25 cellular contexts compared by ENCODE assay signal in genomic region chr15:51265037-51265555, GRCh38.
"Had no signal": no experiment of that assay in that cellular context is flagged by ENCODE, and none has a peak within 500 bp of the region (broad histone marks: within the 10 kb centered on the region; RNA-seq: fewer than 3 reads in every experiment).

No MANE protein-coding gene starts in this region.

- H3K27ac Mint-ChIP-seq: activated CD8-positive, alpha-beta T cell treated with anti-CD3 and anti-CD28 coated beads, Interleukin-2, amount 10 ng/mL, durations not matched to agents 7 days and 5 days; activated naive CD8-positive, alpha-beta T cell; T-helper 1 cell treated with Interleukin-12 subunit alpha and Interleukin-12 subunit beta and Interleukin-4 antibody, amounts not matched to agents 30 μg/mL and 1 μg/mL, for 36 hours; WTC11 had no signal

- H3K27me3 ChIP-seq: SJCRH30 had no signal

- H3K27ac ChIP-seq: brain microvascular endothelial cell, RWPE1, SJCRH30 had no signal

- H3K9ac ChIP-seq: SK-N-SH had no signal

- H3K4me1 ChIP-seq: SJCRH30 had no signal

- ATAC-seq: activated CD8-positive, alpha-beta T cell treated with anti-CD3 and anti-CD28 coated beads, Interleukin-2, amount 10 ng/mL, durations not matched to agents 7 days and 5 days; WTC11 had no signal

- H3K9me3 ChIP-seq: Peyer's patch, SJCRH30, SK-N-SH had no signal

- H3K4me3 Mint-ChIP-seq: activated CD8-positive, alpha-beta T cell treated with anti-CD3 and anti-CD28 coated beads, Interleukin-2, amount 10 ng/mL, durations not matched to agents 7 days and 5 days; activated naive CD8-positive, alpha-beta T cell; T-helper 1 cell treated with Interleukin-12 subunit alpha and Interleukin-12 subunit beta and Interleukin-4 antibody, amounts not matched to agents 30 μg/mL and 1 μg/mL, for 36 hours; WTC11 had no signal

- H3K4me2 ChIP-seq: SK-N-SH had no signal

- DNase-seq: activated CD4-positive, alpha-beta T cell treated with anti-CD3 and anti-CD28 coated beads for 48 hours; activated CD4-positive, alpha-beta T cell treated with anti-CD3 and anti-CD28 coated beads, Interleukin-2, amount 50 U/mL, for 4 hours; activated CD4-positive, CD25-positive, alpha-beta regulatory T cell treated with anti-CD3 and anti-CD28 coated beads, Interleukin-2, amount 50 U/mL, for 72 hours; activated CD8-positive, alpha-beta memory T cell treated with anti-CD3 and anti-CD28 coated beads, Interleukin-2, amount 50 U/mL, for 48 hours; activated CD8-positive, alpha-beta T cell treated with anti-CD3 and anti-CD28 coated beads, Interleukin-2, amount 10 ng/mL, durations not matched to agents 7 days and 5 days; activated naive CD4-positive, alpha-beta T cell treated with Interleukin-2 at 50 U/mL for 16 hours; activated T-cell treated with anti-CD3 and anti-CD28 coated beads, Interleukin-2, amount 50 U/mL, for 1 hour; brain microvascular endothelial cell; MM.1S; NCI-H1105; NCI-H1436 treated with DMSO at 0.1 percent for 48 hours; NCI-H187; NCI-H2081; NCI-H510A treated with DMSO at 0.1 percent for 48 hours; NCI-H69; NK-92 treated with Interleukin-12 subunit alpha and Interleukin-12 subunit beta, amount 100 ng/mL, for 24 hours; Peyer's patch; Right ventricle myocardium superior; SJCRH30; SW 1271 had no signal

- H3K36me3 Mint-ChIP-seq: activated naive CD8-positive, alpha-beta T cell had no signal

- H3K36me3 ChIP-seq: brain microvascular endothelial cell, Peyer's patch, SJCRH30 had no signal

- H3K4me3 ChIP-seq: Peyer's patch, SJCRH30 had no signal
